ENCODE assay signal across 14 cellular contexts in the genomic region with DNA sequence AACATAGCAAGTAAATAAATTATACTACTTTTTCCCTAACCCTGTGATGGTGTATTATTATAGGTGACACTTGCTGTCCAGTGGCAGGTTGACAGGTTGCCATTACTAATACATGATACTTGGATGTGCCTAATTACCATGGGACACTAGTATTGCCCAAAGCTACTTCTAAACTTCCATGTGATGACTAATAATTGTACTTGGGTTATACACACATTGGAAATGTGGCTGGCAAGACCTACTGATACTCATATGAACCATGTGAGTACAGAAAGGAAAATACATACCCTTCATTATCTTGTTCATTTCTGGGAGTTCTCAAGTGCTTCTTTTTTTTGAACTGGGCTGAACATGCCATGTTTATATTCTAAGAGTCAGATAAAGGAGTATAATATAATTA.
"Had no signal": no experiment of that assay in that cellular context is flagged by ENCODE, and none has a peak within 500 bp of the region (broad histone marks: within the 10 kb centered on the region; RNA-seq: fewer than 3 reads in every experiment).

No MANE protein-coding gene starts in this region.

- H3K27ac ChIP-seq: cardiac muscle cell had no signal

- ATAC-seq: activated T-cell treated with anti-CD3 and anti-CD28 coated beads, Interleukin-2, amount 50 U/mL, for 4 hours; left lobe of liver; natural killer cell; sciatic nerve; stimulated activated naive B cell treated with anti-CD40 and anti-IgM and Interleukin-4, amounts not matched to agents 10 μg/mL and 1 μg/mL and 100 μg/mL, for 72 hours had no signal

- H3K27me3 ChIP-seq: cardiac muscle cell had no signal

- H3K4me3 ChIP-seq: cardiac muscle cell had no signal

- DNase-seq: activated CD4-positive, alpha-beta T cell treated with anti-CD3 and anti-CD28 coated beads for 1 hour; activated CD4-positive, alpha-beta T cell treated with anti-CD3 and anti-CD28 coated beads, Interleukin-2, amount 50 U/mL, for 48 hours; activated effector memory CD4-positive, alpha-beta T cell treated with anti-CD3 and anti-CD28 coated beads, Interleukin-2, amount 50 U/mL, for 16 hours; activated T-cell treated with anti-CD3 and anti-CD28 coated beads, Interleukin-2, amount 50 U/mL, for 4 hours; anterior cingulate cortex; head of caudate nucleus; natural killer cell; stimulated activated CD4-positive, alpha-beta T cell treated with anti-CD3 and anti-CD28 coated beads, Interleukin-2, amount 100 ng/mL, for 24 hours; stimulated activated naive B cell treated with anti-CD40 and anti-IgM and Interleukin-4, amounts not matched to agents 10 μg/mL and 1 μg/mL and 100 μg/mL, for 72 hours; substantia nigra; trophoblast cell had no signal

- H3K36me3 ChIP-seq: cardiac muscle cell had no signal
